8 cellular contexts compared by ENCODE assay signal in genomic region chr17:81090361-81091133, GRCh38. TPM values are rescaled to one million over a fixed set of nuclear protein-coding genes. Genes with fewer than 3 reads are reported as not detected.
DNase-seq lines count a peak whose midpoint lies in the region; ATAC-seq and TF ChIP-seq lines count a peak whose summit lies in the region.

No MANE protein-coding gene starts in this region.

- no peaks in the 10 kb centered on the region for H3K27me3 Mint-ChIP-seq in CD4-positive, alpha-beta T cell
- peaks cover 2% of the 10 kb centered on the region for H3K27me3 Mint-ChIP-seq in activated naive CD8-positive, alpha-beta T cell treated with anti-CD3 and anti-CD28 coated beads, Interleukin-2, amount 50 U/mL, for 24 hours
- peaks cover 4% of the 10 kb centered on the region for H3K27me3 Mint-ChIP-seq in memory B cell

- H3K9me3 Mint-ChIP-seq in CD4-positive, alpha-beta T cell, result no peaks in the 10 kb centered on the region
- H3K9me3 Mint-ChIP-seq in activated naive CD8-positive, alpha-beta T cell treated with anti-CD3 and anti-CD28 coated beads, Interleukin-2, amount 50 U/mL, for 24 hours, result no peaks in the 10 kb centered on the region
- no peaks in the 10 kb centered on the region for H3K9me3 Mint-ChIP-seq in memory B cell

- DNase-seq in CD4-positive, alpha-beta T cell, result peak in 6 of 10 experiments; percentile 9 to 26 (median 18)
- DNase-seq in NAMALWA (ENCODE audit: low spot score) (peak; percentile 58), memory B cell (ENCODE audit: low spot score in 2 of 2) (no peak), globus pallidus (ENCODE audit: low spot score) (no peak), omental fat pad (ENCODE audit: low spot score) (no peak), cortex of kidney (lab: John Stamatoyannopoulos, UW) (no peak)
- DNase-seq in activated naive CD8-positive, alpha-beta T cell treated with anti-CD3 and anti-CD28 coated beads, Interleukin-2, amount 50 U/mL, for 24 hours, result peak; percentile 32

- POLR2A ChIA-PET in CD4-positive, alpha-beta T cell (lab: Charles Lee), result no interaction called here

- H3K4me1 Mint-ChIP-seq in CD4-positive, alpha-beta T cell (ENCODE audit: low read depth), result peaks cover 25% of the 10 kb centered on the region
- peaks cover 18% of the 10 kb centered on the region for H3K4me1 Mint-ChIP-seq in activated naive CD8-positive, alpha-beta T cell treated with anti-CD3 and anti-CD28 coated beads, Interleukin-2, amount 50 U/mL, for 24 hours
- peaks cover under 1% of the 10 kb centered on the region for H3K4me1 Mint-ChIP-seq in memory B cell

- H3K27me3 ChIP-seq in CD4-positive, alpha-beta T cell (ENCODE audit: control insufficient read depth, insufficient read depth, low read length), result no peaks in the 10 kb centered on the region

- no peak overlapping the region for H3K27ac Mint-ChIP-seq in CD4-positive, alpha-beta T cell
- no peak overlapping the region for H3K27ac Mint-ChIP-seq in activated naive CD8-positive, alpha-beta T cell treated with anti-CD3 and anti-CD28 coated beads, Interleukin-2, amount 50 U/mL, for 24 hours
- H3K27ac Mint-ChIP-seq in memory B cell, result no peak overlapping the region

- H3K4me3 Mint-ChIP-seq in CD4-positive, alpha-beta T cell, result no peak overlapping the region
- no peak overlapping the region for H3K4me3 Mint-ChIP-seq in activated naive CD8-positive, alpha-beta T cell treated with anti-CD3 and anti-CD28 coated beads, Interleukin-2, amount 50 U/mL, for 24 hours
- H3K4me3 Mint-ChIP-seq in memory B cell, result no peak overlapping the region

- CTCF ChIA-PET in CD4-positive, alpha-beta T cell (lab: Charles Lee), result interaction anchor here (2.5 kb wide), 1 partner anchor 11 kb away, joined by 7 read pairs; no protein-coding TSS in a partner anchor

- no peak for ATAC-seq in CD4-positive, alpha-beta T cell (ENCODE audit: poor library complexity)
- no peak for ATAC-seq in activated naive CD8-positive, alpha-beta T cell treated with anti-CD3 and anti-CD28 coated beads, Interleukin-2, amount 50 U/mL, for 24 hours
- ATAC-seq in memory B cell (ENCODE audit: low read depth) (peak; percentile 12), HG03378 (IDR thresholded peaks at IDR 0.05; ENCODE audit: unreplicated experiment) (no peak), omental fat pad (ENCODE audit: low FRiP score) (no peak)

- no peaks in the 10 kb centered on the region for H3K36me3 Mint-ChIP-seq in CD4-positive, alpha-beta T cell (ENCODE audit: low read depth)
- peaks cover 1% of the 10 kb centered on the region for H3K36me3 Mint-ChIP-seq in activated naive CD8-positive, alpha-beta T cell treated with anti-CD3 and anti-CD28 coated beads, Interleukin-2, amount 50 U/mL, for 24 hours (ENCODE audit: low read depth)
- H3K36me3 Mint-ChIP-seq in memory B cell, result no peaks in the 10 kb centered on the region

- intact Hi-C loops in CD4-positive, alpha-beta T cell (cut with DNase I, micrococcal nuclease), result no loop called here

- H3K9me3 ChIP-seq in CD4-positive, alpha-beta T cell (ENCODE audit: control insufficient read depth, low read length), result no peaks in the 10 kb centered on the region

- no peak for TF ChIP-seq CTCF in CD4-positive, alpha-beta T cell (IDR thresholded peaks at IDR 0.05)
- TF ChIP-seq CTCF in omental fat pad (IDR thresholded peaks at IDR 0.05), result no peak

- H3K27ac ChIP-seq in CD4-positive, alpha-beta T cell (ENCODE audit: low read depth, low read length), result no peak overlapping the region

RNA-seq across cellular contexts. Expression of gene BAIAP2, which starts 55.6 kb away (rescaled TPM):
- total RNA-seq in CD4-positive, alpha-beta T cell, result 1 to 10 TPM; 4.2 to 4.9 TPM
- total RNA-seq in omental fat pad, result 10 to 100 TPM; 15.9 to 50.2 (median 36.4) TPM

Comparison
In these comparisons a context has a peak if more than half of its experiments do, and no peak if none do; other contexts are left out.
1. DNase-seq: peak in CD4-positive, alpha-beta T cell (6 of 10), NAMALWA (single experiment) and activated naive CD8-positive, alpha-beta T cell treated with anti-CD3 and anti-CD28 coated beads, Interleukin-2, amount 50 U/mL, for 24 hours (single experiment); none in memory B cell (0 of 2), globus pallidus (single experiment), omental fat pad (single experiment) and cortex of kidney (single experiment).